ENCODE assay signal across 8 cellular contexts in the genomic region with DNA sequence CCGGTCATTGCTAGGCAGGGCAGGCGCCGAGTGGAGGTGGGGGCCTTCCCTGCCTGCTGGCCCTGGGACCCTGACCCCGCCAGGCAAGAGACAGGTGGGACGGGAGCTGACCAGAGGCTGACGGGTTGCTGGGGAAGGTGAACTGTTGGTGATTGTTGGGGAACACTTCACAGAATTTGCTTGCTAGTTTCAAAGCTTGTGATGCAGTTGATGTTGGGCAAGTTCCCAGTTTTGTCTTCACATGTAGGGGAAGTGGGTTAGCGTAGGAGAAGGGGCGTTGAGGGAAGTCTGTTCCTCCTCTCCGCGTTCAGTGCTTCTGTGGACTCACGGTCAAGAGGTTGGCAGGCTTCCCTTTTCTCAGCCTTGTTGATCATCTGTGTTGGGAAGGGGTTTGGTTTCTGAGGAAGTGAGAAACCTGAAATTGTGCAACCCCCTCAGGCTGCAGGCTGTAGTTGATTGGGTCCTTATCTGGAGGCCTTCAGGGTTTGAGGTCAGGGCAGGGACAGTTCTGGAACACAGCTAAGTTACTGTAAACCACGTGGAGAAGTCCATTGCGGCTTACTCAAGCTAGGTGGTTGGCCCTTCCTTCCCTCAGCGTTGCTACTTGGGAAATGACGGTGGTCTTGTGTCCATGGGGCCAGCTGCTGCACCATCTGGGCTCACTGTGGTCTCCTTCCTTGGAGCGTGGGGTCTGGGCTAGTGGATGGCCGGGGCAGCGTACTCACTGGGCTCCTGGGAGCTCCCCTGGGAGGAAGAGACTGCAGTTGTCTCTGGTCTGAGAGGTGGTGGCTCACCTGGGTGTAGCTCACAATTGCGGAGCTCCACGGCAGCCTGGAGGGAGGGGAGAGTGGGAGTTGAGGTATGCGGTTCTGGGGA. TPM values are rescaled to one million over a fixed set of nuclear protein-coding genes. Genes with fewer than 3 reads are reported as not detected.
DNase-seq lines count a peak whose midpoint lies in the region; ATAC-seq and TF ChIP-seq lines count a peak whose summit lies in the region.

No MANE protein-coding gene starts in this region.

- H3K4me2 ChIP-seq in mammary epithelial cell (ENCODE audit: insufficient read depth, low read depth, low read length) = no peak overlapping the region

- CTCF ChIA-PET in MCF 10A (lab: Yijun Ruan, JAX) (interaction anchor here (0.6 to 1.0 kb wide), 3 partner anchors 16 to 51 kb away, joined by 3 to 4 read pairs (median 4); no protein-coding TSS in a partner anchor), mammary epithelial cell (lab: Charles Lee; ENCODE audit: low non-redundant PET) (no interaction called here), WTC11 (lab: Charles Lee) (interaction anchor here (0.8 to 2.6 kb wide), 4 partner anchors 19 to 58 kb away, joined by 4 to 14 read pairs (median 4); partner anchors contain the start of gene MBOAT7)

- peaks cover 40% of the 10 kb centered on the region for H3K4me1 ChIP-seq in mammary epithelial cell (ENCODE audit: insufficient read depth, low read length)
- peaks cover 22% of the 10 kb centered on the region for H3K4me1 ChIP-seq in HUES6 (ENCODE audit: control insufficient read depth, insufficient read depth, low read length)
- H3K4me1 ChIP-seq in esophagus (ENCODE audit: control insufficient read depth in 2 of 2, insufficient read depth in 2 of 2, low read length in 1 of 2) = peaks cover 13 to 20% of the 10 kb centered on the region in 2 donors
- H3K4me1 ChIP-seq in upper lobe of right lung = peaks cover 72% of the 10 kb centered on the region

- H3K4me3 ChIP-seq in mammary epithelial cell (replicated peaks in 1 of 3; ENCODE audit: insufficient read depth in 1 of 3, low read depth in 2 of 3, low read length in 3 of 3) (no peak overlapping the region), HUES6 (ENCODE audit: low read depth, low read length) (no peak overlapping the region), esophagus (ENCODE audit: low read depth in 1 of 2, low read length in 2 of 2) (no peak overlapping the region), upper lobe of right lung (peak overlapping the region; percentile 21)

- H3K9me3 ChIP-seq in mammary epithelial cell (replicated peaks; ENCODE audit: insufficient read depth, low read length) (no peaks in the 10 kb centered on the region), HUES6 (ENCODE audit: control insufficient read depth, insufficient read depth, low read depth, low read length) (no peaks in the 10 kb centered on the region), esophagus (ENCODE audit: control insufficient read depth in 2 of 2, insufficient read depth in 1 of 2, low read depth in 1 of 2, low read length in 1 of 2) (no peaks in the 10 kb centered on the region), upper lobe of right lung (no peaks in the 10 kb centered on the region)

- intact Hi-C loops in MCF 10A (cut with micrococcal nuclease) (no loop called here), mammary epithelial cell (cut with micrococcal nuclease) (loop anchor here (5.0 kb wide), 1 partner anchor 36 kb away; the partner anchor contains the start of gene TMC4), natural killer cell (cut with micrococcal nuclease) (no loop called here), upper lobe of right lung (cut with DNase I) (no loop called here)

- WGBS in mammary epithelial cell (ENCODE audit: low coverage, missing lambda C conversion rate) = 66% methylated on average over 14 of the region's 21 CpGs
- 65 to 67% methylated on average over 21 of the region's 21 CpGs for WGBS in esophagus, 2 donors

- H3K27ac ChIP-seq in mammary epithelial cell (ENCODE audit: insufficient read depth, low read depth, low read length) (no peak overlapping the region), HUES6 (ENCODE audit: low read depth, low read length) (no peak overlapping the region; the same call in 1 of the 2 replicates), esophagus (ENCODE audit: low read depth in 2 of 2, low read length in 1 of 2) (peak overlapping the region; percentile 38 to 53), upper lobe of right lung (peak overlapping the region; percentile 92)

- H4K20me1 ChIP-seq in mammary epithelial cell (ENCODE audit: insufficient read depth, low read length) = peaks cover 38% of the 10 kb centered on the region

- H3K27me3 Mint-ChIP-seq in MCF 10A (ENCODE audit: insufficient read depth, unreplicated experiment) (no peaks in the 10 kb centered on the region), WTC11 (ENCODE audit: low read depth) (no peaks in the 10 kb centered on the region; the same call in 1 of the 2 replicates), natural killer cell (ENCODE audit: low read depth in 2 of 2) (no peaks in the 10 kb centered on the region)

- H3K36me3 Mint-ChIP-seq in MCF 10A (ENCODE audit: insufficient read depth, unreplicated experiment) (peaks cover 84% of the 10 kb centered on the region), WTC11 (peaks cover 57% of the 10 kb centered on the region), natural killer cell (peaks cover 7% of the 10 kb centered on the region)

- in situ Hi-C loops in mammary epithelial cell (cut with MboI; ENCODE audit: low sequenced_read_pairs in 2 of 2) = loop anchor here in 1 of 2 donors (25.0 kb wide), 1 partner anchor 229 kb away; the partner anchor contains the start of gene LENG8

- H2AFZ ChIP-seq in mammary epithelial cell (ENCODE audit: low read depth, low read length) = no peak overlapping the region

- no peaks in the 10 kb centered on the region for H3K27me3 ChIP-seq in mammary epithelial cell (ENCODE audit: insufficient read depth, low read length)
- no peaks in the 10 kb centered on the region for H3K27me3 ChIP-seq in HUES6 (ENCODE audit: control insufficient read depth, insufficient read depth, low read length)
- H3K27me3 ChIP-seq in esophagus (ENCODE audit: control insufficient read depth in 1 of 2, insufficient read depth in 2 of 2, low read length in 2 of 2) = no peaks in the 10 kb centered on the region
- no peaks in the 10 kb centered on the region for H3K27me3 ChIP-seq in upper lobe of right lung

- BruUV-seq in MCF 10A (replicated peaks; lab: Mats Ljungman, UMichigan) (no TSS peak), mammary epithelial cell (replicated peaks; lab: Mats Ljungman, UMichigan) (no TSS peak)

- H3K27ac Mint-ChIP-seq in MCF 10A (ENCODE audit: low read depth, unreplicated experiment) (peak overlapping the region; percentile 87), WTC11 (peak overlapping the region; percentile 97), natural killer cell (peak overlapping the region; percentile 71 to 94)

- dilution Hi-C loops in mammary epithelial cell (cut with HindIII; ENCODE audit: low sequenced_read_pairs) = no loop called here

- H3K9ac ChIP-seq in mammary epithelial cell (ENCODE audit: insufficient read depth, low read length) (no peak overlapping the region), HUES6 (ENCODE audit: low read length) (peak overlapping the region; percentile 18)

- DNase-seq in MCF 10A (ENCODE audit: unreplicated experiment) (peak; percentile 99), mammary epithelial cell (no peak), WTC11 (ENCODE audit: low spot score) (no peak), natural killer cell (no peak), upper lobe of right lung (peak; percentile 87), 8988T (no peak)

- POLR2A ChIA-PET in MCF 10A (lab: Yijun Ruan, JAX) (interaction anchor here (0.6 to 13.2 kb wide), 5 partner anchors 8 to 1516 kb away, joined by 3 to 324 read pairs (median 6); partner anchors contain the start of genes MBOAT7, PRPF31, RPS9 and TFPT), WTC11 (lab: Charles Lee) (interaction anchor here (1.5 to 3.9 kb wide), 4 partner anchors 8 to 58 kb away, joined by 4 to 21 read pairs (median 7); partner anchors contain the start of genes MBOAT7, RPS9 and TSEN34)

- TF ChIP-seq CTCF in MCF 10A (IDR thresholded peaks at IDR 0.05; ENCODE audit: unreplicated experiment) = no peak
- TF ChIP-seq CTCF in mammary epithelial cell (conservative IDR thresholded peaks at IDR 0.05 in 1 of 2, IDR thresholded peaks at IDR 0.05 in 1 of 2; ENCODE audit: extremely low read depth in 1 of 2, insufficient read depth in 1 of 2, low read depth in 1 of 2, low read length in 2 of 2) = no peak
- TF ChIP-seq CTCF in WTC11 (IDR thresholded peaks at IDR 0.05) = no peak
- TF ChIP-seq CTCF in natural killer cell (IDR thresholded peaks at IDR 0.05) = no peak
- no peak for TF ChIP-seq CTCF in upper lobe of right lung (IDR thresholded peaks at IDR 0.05)

- no peak overlapping the region for H3K4me3 Mint-ChIP-seq in MCF 10A (ENCODE audit: unreplicated experiment)
- no peak overlapping the region for H3K4me3 Mint-ChIP-seq in WTC11
- H3K4me3 Mint-ChIP-seq in natural killer cell = peak overlapping the region; percentile 53

- H3K9me3 Mint-ChIP-seq in MCF 10A (ENCODE audit: unreplicated experiment) = no peaks in the 10 kb centered on the region
- no peaks in the 10 kb centered on the region for H3K9me3 Mint-ChIP-seq in WTC11
- H3K9me3 Mint-ChIP-seq in natural killer cell = no peaks in the 10 kb centered on the region

- H3K79me2 ChIP-seq in mammary epithelial cell (ENCODE audit: insufficient read depth, low read length) = peaks cover 82% of the 10 kb centered on the region

- ATAC-seq in WTC11 = peak; percentile 2
- peak in 1 of 3 donors; percentile 58 for ATAC-seq in natural killer cell
- ATAC-seq in upper lobe of right lung = peak; percentile 79

- peaks cover 44% of the 10 kb centered on the region for H3K4me1 Mint-ChIP-seq in MCF 10A (ENCODE audit: insufficient read depth, unreplicated experiment)
- peaks cover 46% of the 10 kb centered on the region for H3K4me1 Mint-ChIP-seq in WTC11
- H3K4me1 Mint-ChIP-seq in natural killer cell = peaks cover 46 to 50% of the 10 kb centered on the region in 2 donors

- H3K36me3 ChIP-seq in mammary epithelial cell (ENCODE audit: insufficient read depth, low read length) (peaks cover 38% of the 10 kb centered on the region), HUES6 (ENCODE audit: control insufficient read depth, insufficient read depth, low read length) (peaks cover 58% of the 10 kb centered on the region), esophagus (ENCODE audit: control insufficient read depth in 2 of 2, insufficient read depth in 2 of 2, low read length in 1 of 2) (peaks cover 20 to 39% of the 10 kb centered on the region in 2 donors), upper lobe of right lung (peaks cover 48% of the 10 kb centered on the region)

RNA-seq across cellular contexts. Expression of gene RPS9, which starts 7.5 kb away (rescaled TPM):
- total RNA-seq in MCF 10A (2022) (1,356 and 1,735 TPM in 2 replicates), mammary epithelial cell (1,000 to 10,000 TPM; 1,098 to 1,139 TPM), WTC11 (2021) (1,828 to 2,106 TPM (median 2,018 TPM) in 3 replicates), natural killer cell (100 to 1,000 TPM; 617 to 958 (median 906) TPM), upper lobe of right lung (1,039 TPM)
- polyA plus RNA-seq in mammary epithelial cell (2,376 TPM), esophagus (1,000 to 10,000 TPM; 2,177 to 3,000 TPM)
- 1,031 TPM for polyA minus RNA-seq in mammary epithelial cell

RNA-seq across cellular contexts. Expression of gene LILRB3, which starts 14.7 kb away (rescaled TPM):
- total RNA-seq in MCF 10A (2022) (not detected in 2 replicates), mammary epithelial cell (not detected), WTC11 (2021) (not detected in 3 replicates), natural killer cell (10 to 100 TPM in 2 of 3 donors, 1 to 10 TPM in 1; 6.8 to 12.6 (median 12.6) TPM), upper lobe of right lung (61.5 TPM)
- polyA plus RNA-seq in mammary epithelial cell (not detected), esophagus (under 1 TPM; 0.63 to 0.75 TPM)
- polyA minus RNA-seq in mammary epithelial cell = not detected

RNA-seq across cellular contexts. Expression of gene TSEN34, which starts 17.0 kb away (rescaled TPM):
- 28.0 and 40.1 TPM in 2 replicates for total RNA-seq in MCF 10A (2022)
- 10 to 100 TPM; 65.3 to 94.0 TPM for total RNA-seq in mammary epithelial cell
- 82.0 TPM for polyA plus RNA-seq in mammary epithelial cell
- 26.7 TPM for polyA minus RNA-seq in mammary epithelial cell
- 32.0 to 34.3 TPM (median 32.5 TPM) in 3 replicates for total RNA-seq in WTC11 (2021)
- 10 to 100 TPM; 17.9 to 55.0 TPM for polyA plus RNA-seq in esophagus
- 10 to 100 TPM; 11.5 to 16.7 (median 13.5) TPM for total RNA-seq in natural killer cell
- total RNA-seq in upper lobe of right lung = 34.7 TPM

RNA-seq across cellular contexts. Expression of gene MBOAT7, which starts 18.8 kb away (rescaled TPM):
- total RNA-seq in MCF 10A (2022) (43.8 and 49.5 TPM in 2 replicates), mammary epithelial cell (100 to 1,000 TPM in 1 of 2 donors, 10 to 100 TPM in 1; 43.5 to 140 TPM), WTC11 (2021) (109 to 126 TPM (median 113 TPM) in 3 replicates), natural killer cell (10 to 100 TPM; 24.1 to 53.9 (median 31.2) TPM), upper lobe of right lung (57.9 TPM)
- polyA plus RNA-seq in mammary epithelial cell (70.4 TPM), esophagus (10 to 100 TPM; 21.4 to 22.0 TPM)
- 70.9 TPM for polyA minus RNA-seq in mammary epithelial cell

RNA-seq across cellular contexts. Expression of gene LILRA6, which starts 34.4 kb away (rescaled TPM):
- total RNA-seq in MCF 10A (2022) (not detected in 2 replicates), mammary epithelial cell (not detected), WTC11 (2021) (not detected in 3 replicates), natural killer cell (1 to 10 TPM; 2.1 to 2.6 (median 2.1) TPM), upper lobe of right lung (21.4 TPM)
- polyA plus RNA-seq in mammary epithelial cell (not detected), esophagus (under 1 TPM; 0.08 to 0.26 TPM)
- not detected for polyA minus RNA-seq in mammary epithelial cell

Comparison
In these comparisons a context has a peak if more than half of its experiments do, and no peak if none do; other contexts are left out.
1. DNase-seq: peak in MCF 10A (single experiment) and upper lobe of right lung (single experiment); none in mammary epithelial cell (single experiment), WTC11 (single experiment), natural killer cell (single experiment) and 8988T (single experiment).
2. H3K27ac ChIP-seq: peak in esophagus (2 of 2) and upper lobe of right lung (single experiment); none in mammary epithelial cell (single experiment) and HUES6 (single experiment).
3. Peak in every context shown above with its lines, with median percentiles within 50 percentile points of each other: H3K27ac Mint-ChIP-seq.